Comparison of ENCODE assay signal across 3 cellular contexts in genomic region chr1:57800341-57800740, GRCh38.
"Had no signal": no experiment of that assay in that cellular context is flagged by ENCODE, and none has a peak within 500 bp of the region (broad histone marks: within the 10 kb centered on the region; RNA-seq: fewer than 3 reads in every experiment).

No MANE protein-coding gene starts in this region.

- H2AFZ ChIP-seq: GM23338 had no signal

- H3K4me3 ChIP-seq: GM23338 had no signal

- ATAC-seq: GM23338 had no signal

- H3K4me2 ChIP-seq: GM23338 had no signal

- DNase-seq: H9, HCEC 1CT had no signal
